Comparison of ENCODE assay signal across 8 cellular contexts in genomic region chr3:196080517-196080841, GRCh38. TPM values are rescaled to one million over a fixed set of nuclear protein-coding genes. Genes with fewer than 3 reads are reported as not detected.
DNase-seq lines count a peak whose midpoint lies in the region; ATAC-seq, FAIRE-seq and TF ChIP-seq lines count a peak whose summit lies in the region.

No MANE protein-coding gene starts in this region.

- H3K4me3 ChIP-seq in DOHH2 (ENCODE audit: low read length) (peak overlapping the region; percentile 93), endothelial cell of umbilical vein (replicated peaks in 1 of 3; ENCODE audit: insufficient read depth in 1 of 3, low read depth in 1 of 3, low read length in 3 of 3) (peak overlapping the region in 2 of 3 experiments; percentile 67 to 82), parathyroid adenoma (ENCODE audit: low read depth, low read length) (peak overlapping the region; percentile 91)

- H3K4me1 ChIP-seq in DOHH2 (ENCODE audit: control insufficient read depth, low read length) (peaks cover 31% of the 10 kb centered on the region), endothelial cell of umbilical vein (ENCODE audit: control insufficient read depth, extremely low read depth, insufficient read depth, low read length) (peaks cover 7% of the 10 kb centered on the region), parathyroid adenoma (peaks cover 11% of the 10 kb centered on the region)

- H3K9me2 ChIP-seq in DOHH2 (replicated peaks; ENCODE audit: control insufficient read depth, low read length), result no peaks in the 10 kb centered on the region

- TF ChIP-seq POLR2A in endothelial cell of umbilical vein (IDR thresholded peaks at IDR 0.05; ENCODE audit: low read depth, low read length), result no peak

- H3K27me3 ChIP-seq in DOHH2 (ENCODE audit: control insufficient read depth, low read length), result no peaks in the 10 kb centered on the region
- no peaks in the 10 kb centered on the region for H3K27me3 ChIP-seq in endothelial cell of umbilical vein (ENCODE audit: control insufficient read depth in 2 of 2, insufficient read depth in 2 of 2, low read length in 2 of 2)
- no peaks in the 10 kb centered on the region for H3K27me3 ChIP-seq in parathyroid adenoma (ENCODE audit: control insufficient read depth, insufficient read depth, low read length)

- H3K4me2 ChIP-seq in DOHH2 (ENCODE audit: low read length) (peak overlapping the region; percentile 100), endothelial cell of umbilical vein (ENCODE audit: insufficient read depth, low read length) (peak overlapping the region; percentile 80), parathyroid adenoma (ENCODE audit: low read length) (peak overlapping the region; percentile 82)

- no peaks in the 10 kb centered on the region for H3K9me1 ChIP-seq in endothelial cell of umbilical vein (replicated peaks; ENCODE audit: control insufficient read depth, extremely low read depth, insufficient read depth, low read length)

- intact Hi-C loops in endothelial cell of umbilical vein (cut with micrococcal nuclease), result loop anchor here (5.0 kb wide), 1 partner anchor 422 kb away; the partner anchor contains the start of gene RNF168

- H3K9me3 ChIP-seq in DOHH2 (ENCODE audit: control insufficient read depth, insufficient read depth, low read length) (no peaks in the 10 kb centered on the region), endothelial cell of umbilical vein (replicated peaks; ENCODE audit: control insufficient read depth, insufficient read depth, low read length) (no peaks in the 10 kb centered on the region), parathyroid adenoma (ENCODE audit: control insufficient read depth, low read length) (no peaks in the 10 kb centered on the region)

- H4K20me1 ChIP-seq in DOHH2 (ENCODE audit: control insufficient read depth, insufficient read depth, low read depth, low read length) (peaks cover 26% of the 10 kb centered on the region), endothelial cell of umbilical vein (replicated peaks; ENCODE audit: control insufficient read depth, extremely low read depth, insufficient read depth, low read length) (no peaks in the 10 kb centered on the region)

- CTCF ChIA-PET in endothelial cell of umbilical vein (lab: Charles Lee), result interaction anchor here (1.1 kb wide), 1 partner anchor 116 kb away, joined by 3 read pairs; no protein-coding TSS in a partner anchor

- H2AFZ ChIP-seq in endothelial cell of umbilical vein (ENCODE audit: low read depth, low read length), result no peak overlapping the region
- no peak overlapping the region for H2AFZ ChIP-seq in parathyroid adenoma

- H3F3A ChIP-seq in DOHH2 (ENCODE audit: control insufficient read depth, insufficient read depth), result peaks cover 10% of the 10 kb centered on the region

- DNase-seq in OCI-M1 (lab: John Stamatoyannopoulos, UW) (peak; percentile 44), endothelial cell of umbilical vein (ENCODE audit: low read depth, low spot score) (no peak)
- no peak for DNase-seq in stimulated activated CD4-positive, alpha-beta T cell treated with anti-CD3 and anti-CD28 coated beads, Interleukin-2, amount 100 ng/mL, for 24 hours
- DNase-seq in activated CD4-positive, alpha-beta T cell treated with anti-CD3 and anti-CD28 coated beads for 48 hours, result no peak

- no peak for FAIRE-seq in endothelial cell of umbilical vein (lab: Jason Lieb, UNC)

- no peak for ATAC-seq in HG03045 (IDR thresholded peaks at IDR 0.05; ENCODE audit: unreplicated experiment)
- no peak for ATAC-seq in HG02759 (IDR thresholded peaks at IDR 0.05; ENCODE audit: unreplicated experiment)

- H3K27ac ChIP-seq in DOHH2 (ENCODE audit: low read depth, low read length), result no peak overlapping the region
- no peak overlapping the region for H3K27ac ChIP-seq in endothelial cell of umbilical vein (ENCODE audit: insufficient read depth, low read depth, low read length)
- peak overlapping the region; percentile 93 for H3K27ac ChIP-seq in parathyroid adenoma

- H3K79me2 ChIP-seq in DOHH2 (ENCODE audit: control insufficient read depth, low read length) (peaks cover 65% of the 10 kb centered on the region), endothelial cell of umbilical vein (ENCODE audit: control insufficient read depth, insufficient read depth, low read length) (peaks cover 44% of the 10 kb centered on the region), parathyroid adenoma (peaks cover 33% of the 10 kb centered on the region)

- H3K9ac ChIP-seq in endothelial cell of umbilical vein (replicated peaks; ENCODE audit: extremely low read depth, insufficient read depth, low read length), result no peak overlapping the region
- no peak overlapping the region for H3K9ac ChIP-seq in parathyroid adenoma

- BruUV-seq in endothelial cell of umbilical vein (replicated peaks; lab: Mats Ljungman, UMichigan), result no TSS peak

- POLR2A ChIA-PET in endothelial cell of umbilical vein (lab: Charles Lee), result no interaction called here

- H3K36me3 ChIP-seq in DOHH2 (ENCODE audit: control insufficient read depth, low read length) (peaks cover 57% of the 10 kb centered on the region), endothelial cell of umbilical vein (ENCODE audit: control insufficient read depth in 2 of 2, extremely low read depth in 1 of 2, insufficient read depth in 2 of 2, low read length in 2 of 2) (no peaks in the 10 kb centered on the region), parathyroid adenoma (ENCODE audit: control insufficient read depth, insufficient read depth, low read length) (no peaks in the 10 kb centered on the region)

- dilution Hi-C loops in endothelial cell of umbilical vein (cut with MboI; ENCODE audit: extremely low pct_ligation_motif_present, low sequenced_read_pairs), result no loop called here

- TF ChIP-seq CTCF in DOHH2 (IDR thresholded peaks at IDR 0.05; ENCODE audit: low read depth, low read length, poor library complexity, severe bottlenecking), result no peak
- no peak for TF ChIP-seq CTCF in endothelial cell of umbilical vein (IDR thresholded peaks at IDR 0.05; ENCODE audit: extremely low read depth in 1 of 2, insufficient read depth in 1 of 2, low read depth in 1 of 2, low read length in 2 of 2)
- TF ChIP-seq CTCF in parathyroid adenoma (IDR thresholded peaks at IDR 0.05), result no peak

TF ChIP-seq in endothelial cell of umbilical vein, 7 proteins besides CTCF, POLR2A, EP300 and RAD21:
- TF ChIP-seq FOS (IDR thresholded peaks at IDR 0.05; ENCODE audit: borderline replicate concordance, insufficient read depth, low read length) (no peak), MYC (IDR thresholded peaks at IDR 0.05; ENCODE audit: low read depth, low read length) (no peak), EZH2 (IDR thresholded peaks at IDR 0.05; ENCODE audit: borderline replicate concordance, low read depth, low read length, severe bottlenecking) (no peak), MAX (IDR thresholded peaks at IDR 0.05; ENCODE audit: insufficient read depth, insufficient read length) (no peak)

RNA-seq across cellular contexts. Expression of gene TFRC, which starts 1.4 kb away (rescaled TPM):
- total RNA-seq in endothelial cell of umbilical vein, result 58.4 and 69.6 TPM in 2 replicates
- polyA plus RNA-seq in endothelial cell of umbilical vein, result 11.4 and 14.1 TPM in 2 replicates
- polyA plus RNA-seq in endothelial cell of umbilical vein (2011; cell fraction: cytosol; rRNA removed), result 12.0 and 13.7 TPM in 2 replicates
- polyA plus RNA-seq in endothelial cell of umbilical vein (2011; cell fraction: nucleus; rRNA removed), result 23.3 and 30.5 TPM in 2 replicates
- polyA plus RNA-seq in endothelial cell of umbilical vein (2012), result 49.2 and 62.5 TPM in 2 replicates
- polyA minus RNA-seq in endothelial cell of umbilical vein, result 46.9 and 74.8 TPM in 2 replicates
- polyA minus RNA-seq in endothelial cell of umbilical vein (2011; cell fraction: cytosol; rRNA and poly(A)+ RNA removed), result 337 TPM
- 33.6 and 50.2 TPM in 2 replicates for polyA minus RNA-seq in endothelial cell of umbilical vein (2011; cell fraction: nucleus; rRNA and poly(A)+ RNA removed)
